In the genomic region with DNA sequence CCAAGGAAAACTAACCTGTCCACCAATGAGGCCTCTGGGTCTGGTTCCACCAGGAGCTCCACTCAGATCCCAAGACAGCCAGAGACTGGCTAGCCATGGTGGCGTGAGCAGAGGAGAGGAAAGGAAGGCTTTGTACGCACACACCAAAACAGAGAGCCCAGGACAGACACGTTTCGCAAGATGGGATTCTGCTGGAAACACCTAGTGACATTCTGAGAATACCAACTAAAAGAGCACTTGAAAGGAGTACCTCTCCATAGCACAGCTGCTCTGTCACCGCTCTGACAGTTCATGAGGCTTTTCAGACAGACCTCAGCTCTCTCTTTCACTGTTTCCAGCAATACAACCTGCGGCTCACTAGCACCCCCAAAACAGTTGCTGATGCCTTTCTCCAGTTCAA, we compare ENCODE assay signal across 18 cellular contexts.
DNase-seq lines count a peak whose midpoint lies in the region; ATAC-seq and TF ChIP-seq lines count a peak whose summit lies in the region.
"Had no signal": no experiment of that assay in that cellular context is flagged by ENCODE, and none has a peak within 500 bp of the region (broad histone marks: within the 10 kb centered on the region; RNA-seq: fewer than 3 reads in every experiment).

No MANE protein-coding gene starts in this region.

- POLR2A ChIA-PET in activated CD4-positive, alpha-beta memory T cell treated with anti-CD3 and anti-CD28 coated beads for 36 hours (lab: Charles Lee): no interaction called here
- POLR2A ChIA-PET in activated CD4-positive, alpha-beta memory T cell treated with anti-CD3 and anti-CD28 coated beads, Interleukin-2, amount 10 ng/mL, durations not matched to agents 7 days and 5 days (lab: Charles Lee): interaction anchor here (1.4 to 1.6 kb wide), 2 partner anchors 9 kb away, joined by 3 read pairs; no protein-coding TSS in a partner anchor
- POLR2A ChIA-PET in CD8-positive, alpha-beta memory T cell (lab: Charles Lee): no interaction called here

- H3K27me3 ChIP-seq in CD8-positive, alpha-beta memory T cell (ENCODE audit: insufficient read depth, low read length, poor library complexity, severe bottlenecking): no peaks in the 10 kb centered on the region
- H3K27me3 ChIP-seq in endodermal cell (ENCODE audit: control insufficient read depth, insufficient read depth, low read length, poor library complexity, severe bottlenecking): no peaks in the 10 kb centered on the region
- H3K27me3 ChIP-seq in spleen (replicated peaks in 1 of 7): no peaks in the 10 kb centered on the region
- H3K27me3 ChIP-seq: Peyer's patch had no signal

- H3K9me3 ChIP-seq in CD8-positive, alpha-beta memory T cell (ENCODE audit: low read length): no peaks in the 10 kb centered on the region
- no peaks in the 10 kb centered on the region for H3K9me3 ChIP-seq in endodermal cell (ENCODE audit: control insufficient read depth, low read length)
- peaks cover 0 to 4% (median 0%) of the 10 kb centered on the region in 8 donors for H3K9me3 ChIP-seq in spleen
- H3K9me3 ChIP-seq: Peyer's patch had no signal

- H3K36me3 ChIP-seq in CD8-positive, alpha-beta memory T cell (ENCODE audit: insufficient read depth, low read length): no peaks in the 10 kb centered on the region
- H3K36me3 ChIP-seq in endodermal cell (ENCODE audit: control insufficient read depth, insufficient read depth, low read length) (no peaks in the 10 kb centered on the region), spleen (peaks cover 0 to 3% (median 0%) of the 10 kb centered on the region in 6 donors)
- H3K36me3 ChIP-seq: Peyer's patch had no signal

- H3K27me3 Mint-ChIP-seq in activated CD4-positive, alpha-beta memory T cell treated with anti-CD3 and anti-CD28 coated beads for 36 hours: no peaks in the 10 kb centered on the region
- no peaks in the 10 kb centered on the region for H3K27me3 Mint-ChIP-seq in activated CD4-positive, alpha-beta memory T cell treated with anti-CD3 and anti-CD28 coated beads, Interleukin-2, amount 10 ng/mL, durations not matched to agents 7 days and 5 days
- peaks cover 0 to 2% of the 10 kb centered on the region in 2 donors for H3K27me3 Mint-ChIP-seq in CD8-positive, alpha-beta memory T cell
- H3K27me3 Mint-ChIP-seq in central memory CD8-positive, alpha-beta T cell: no peaks in the 10 kb centered on the region
- no peaks in the 10 kb centered on the region for H3K27me3 Mint-ChIP-seq in endodermal cell (ENCODE audit: insufficient read depth)

- H3K9ac ChIP-seq in endodermal cell (ENCODE audit: extremely low read depth, low read length, poor library complexity, severe bottlenecking): no peak overlapping the region

- ATAC-seq in central memory CD8-positive, alpha-beta T cell (replicated peaks; ENCODE audit: extremely low read depth, poor library complexity, severe bottlenecking): no peak
- no peak for ATAC-seq in stimulated activated effector memory CD8-positive, alpha-beta T cell treated with anti-CD3 and anti-CD28 coated beads, Interleukin-12 subunit alpha, Interleukin-12 subunit beta, amount 100 ng/mL, for 72 hours

- H3K4me3 ChIP-seq in CD8-positive, alpha-beta memory T cell (ENCODE audit: low read length): no peak overlapping the region
- H3K4me3 ChIP-seq in endodermal cell (ENCODE audit: low read length): no peak overlapping the region
- no peak overlapping the region for H3K4me3 ChIP-seq in spleen
- H3K4me3 ChIP-seq: Peyer's patch had no signal

- CTCF ChIA-PET in activated CD4-positive, alpha-beta memory T cell treated with anti-CD3 and anti-CD28 coated beads for 36 hours (lab: Charles Lee): no interaction called here
- CTCF ChIA-PET in activated CD4-positive, alpha-beta memory T cell treated with anti-CD3 and anti-CD28 coated beads, Interleukin-2, amount 10 ng/mL, durations not matched to agents 7 days and 5 days (lab: Charles Lee): no interaction called here
- CTCF ChIA-PET in CD8-positive, alpha-beta memory T cell (lab: Charles Lee): interaction anchor here (1.4 to 1.5 kb wide), 2 partner anchors 19 to 36 kb away, joined by 3 read pairs; no protein-coding TSS in a partner anchor

- peaks cover 5% of the 10 kb centered on the region for H3K36me3 Mint-ChIP-seq in activated CD4-positive, alpha-beta memory T cell treated with anti-CD3 and anti-CD28 coated beads for 36 hours
- H3K36me3 Mint-ChIP-seq in activated CD4-positive, alpha-beta memory T cell treated with anti-CD3 and anti-CD28 coated beads, Interleukin-2, amount 10 ng/mL, durations not matched to agents 7 days and 5 days (ENCODE audit: low read depth): peaks cover 61% of the 10 kb centered on the region
- H3K36me3 Mint-ChIP-seq in CD8-positive, alpha-beta memory T cell: peaks cover 6 to 44% (median 16%) of the 10 kb centered on the region in 3 donors
- peaks cover 25% of the 10 kb centered on the region for H3K36me3 Mint-ChIP-seq in central memory CD8-positive, alpha-beta T cell (ENCODE audit: insufficient read depth)
- peaks cover 48% of the 10 kb centered on the region for H3K36me3 Mint-ChIP-seq in stimulated activated effector memory CD8-positive, alpha-beta T cell treated with anti-CD3 and anti-CD28 coated beads, Interleukin-12 subunit alpha, Interleukin-12 subunit beta, amount 100 ng/mL, for 72 hours
- H3K36me3 Mint-ChIP-seq in endodermal cell (ENCODE audit: low read depth): peaks cover 1% of the 10 kb centered on the region

- no peak overlapping the region for H3K27ac ChIP-seq in CD8-positive, alpha-beta memory T cell (ENCODE audit: low read depth, low read length)
- no peak overlapping the region for H3K27ac ChIP-seq in endodermal cell (ENCODE audit: low read depth, low read length)
- no peak overlapping the region for H3K27ac ChIP-seq in spleen
- H3K27ac ChIP-seq: C4-2B, Peyer's patch had no signal

- peak overlapping the region; percentile 69 for H3K27ac Mint-ChIP-seq in activated CD4-positive, alpha-beta memory T cell treated with anti-CD3 and anti-CD28 coated beads for 36 hours
- H3K27ac Mint-ChIP-seq in activated CD4-positive, alpha-beta memory T cell treated with anti-CD3 and anti-CD28 coated beads, Interleukin-2, amount 10 ng/mL, durations not matched to agents 7 days and 5 days: no peak overlapping the region
- peak overlapping the region in 6 of 8 donors; percentile 12 to 67 (median 49) for H3K27ac Mint-ChIP-seq in CD8-positive, alpha-beta memory T cell
- peak overlapping the region; percentile 58 for H3K27ac Mint-ChIP-seq in central memory CD8-positive, alpha-beta T cell (ENCODE audit: low read depth)
- H3K27ac Mint-ChIP-seq in stimulated activated effector memory CD8-positive, alpha-beta T cell treated with anti-CD3 and anti-CD28 coated beads, Interleukin-12 subunit alpha, Interleukin-12 subunit beta, amount 100 ng/mL, for 72 hours: peak overlapping the region; percentile 79
- H3K27ac Mint-ChIP-seq in endodermal cell: no peak overlapping the region

- no peak overlapping the region for H3K4me3 Mint-ChIP-seq in activated CD4-positive, alpha-beta memory T cell treated with anti-CD3 and anti-CD28 coated beads for 36 hours
- no peak overlapping the region for H3K4me3 Mint-ChIP-seq in activated CD4-positive, alpha-beta memory T cell treated with anti-CD3 and anti-CD28 coated beads, Interleukin-2, amount 10 ng/mL, durations not matched to agents 7 days and 5 days
- peak overlapping the region in 2 of 7 donors; percentile 39 to 41 for H3K4me3 Mint-ChIP-seq in CD8-positive, alpha-beta memory T cell
- peak overlapping the region; percentile 21 for H3K4me3 Mint-ChIP-seq in central memory CD8-positive, alpha-beta T cell
- no peak overlapping the region for H3K4me3 Mint-ChIP-seq in stimulated activated effector memory CD8-positive, alpha-beta T cell treated with anti-CD3 and anti-CD28 coated beads, Interleukin-12 subunit alpha, Interleukin-12 subunit beta, amount 100 ng/mL, for 72 hours
- no peak overlapping the region for H3K4me3 Mint-ChIP-seq in endodermal cell

- no peak for DNase-seq in activated CD4-positive, alpha-beta memory T cell treated with anti-CD3 and anti-CD28 coated beads for 36 hours
- no peak for DNase-seq in activated CD4-positive, alpha-beta memory T cell treated with anti-CD3 and anti-CD28 coated beads, Interleukin-2, amount 10 ng/mL, durations not matched to agents 7 days and 5 days
- DNase-seq in CD8-positive, alpha-beta memory T cell: no peak
- DNase-seq in central memory CD8-positive, alpha-beta T cell (ENCODE audit: low spot score in 2 of 2): no peak
- DNase-seq in stimulated activated effector memory CD8-positive, alpha-beta T cell treated with anti-CD3 and anti-CD28 coated beads, Interleukin-12 subunit alpha, Interleukin-12 subunit beta, amount 100 ng/mL, for 72 hours (ENCODE audit: low spot score in 2 of 2): no peak
- DNase-seq in endodermal cell (no peak), activated gamma-delta T cell (lab: John Stamatoyannopoulos, UW) (no peak), spleen (no peak)
- DNase-seq: DND-41, GDM1, GOT3, MV-4-11, NCI-H1417 treated with DMSO at 0.1 percent for 48 hours, NCI-H2029, NCI-H2171 treated with DMSO at 0.1 percent for 48 hours, NCI-H524, Peyer's patch had no signal

- peaks cover 39% of the 10 kb centered on the region for H3K4me1 ChIP-seq in CD8-positive, alpha-beta memory T cell (ENCODE audit: insufficient read depth, low read length)
- no peaks in the 10 kb centered on the region for H3K4me1 ChIP-seq in endodermal cell (ENCODE audit: control insufficient read depth, insufficient read depth, low read length)
- H3K4me1 ChIP-seq in spleen: peaks cover under 1 to 27% (median 5%) of the 10 kb centered on the region in 6 donors
- H3K4me1 ChIP-seq: Peyer's patch had no signal

- 97 to 100% methylated on average over 4 to 6 of the region's 6 CpGs for WGBS in endodermal cell (ENCODE audit: insufficient coverage in 1 of 2, insufficient read length in 1 of 2), 2 experiments
- WGBS in spleen, 5 donors: 82 to 95% (median 85%) methylated on average over 5 to 6 of the region's 6 CpGs

- H3K4me1 Mint-ChIP-seq in activated CD4-positive, alpha-beta memory T cell treated with anti-CD3 and anti-CD28 coated beads for 36 hours (ENCODE audit: low read depth): peaks cover 66% of the 10 kb centered on the region
- peaks cover 47% of the 10 kb centered on the region for H3K4me1 Mint-ChIP-seq in activated CD4-positive, alpha-beta memory T cell treated with anti-CD3 and anti-CD28 coated beads, Interleukin-2, amount 10 ng/mL, durations not matched to agents 7 days and 5 days
- H3K4me1 Mint-ChIP-seq in CD8-positive, alpha-beta memory T cell: peaks cover 52 to 73% (median 65%) of the 10 kb centered on the region in 3 donors
- peaks cover 50% of the 10 kb centered on the region for H3K4me1 Mint-ChIP-seq in central memory CD8-positive, alpha-beta T cell
- H3K4me1 Mint-ChIP-seq in stimulated activated effector memory CD8-positive, alpha-beta T cell treated with anti-CD3 and anti-CD28 coated beads, Interleukin-12 subunit alpha, Interleukin-12 subunit beta, amount 100 ng/mL, for 72 hours: peaks cover 39% of the 10 kb centered on the region
- no peaks in the 10 kb centered on the region for H3K4me1 Mint-ChIP-seq in endodermal cell

- TF ChIP-seq CTCF in endodermal cell (conservative IDR thresholded peaks at IDR 0.05): no peak
- TF ChIP-seq CTCF in spleen (IDR thresholded peaks at IDR 0.05 in 8 of 11, conservative IDR thresholded peaks at IDR 0.05 in 3 of 11): no peak

- intact Hi-C loops in activated CD4-positive, alpha-beta memory T cell treated with anti-CD3 and anti-CD28 coated beads for 36 hours (cut with micrococcal nuclease): no loop called here
- intact Hi-C loops in spleen (cut with DNase I; ENCODE audit: low total_unique reads): no loop called here

- TF ChIP-seq POLR2A in spleen (IDR thresholded peaks at IDR 0.05): no peak

- no peaks in the 10 kb centered on the region for H3K9me3 Mint-ChIP-seq in activated CD4-positive, alpha-beta memory T cell treated with anti-CD3 and anti-CD28 coated beads for 36 hours
- H3K9me3 Mint-ChIP-seq in activated CD4-positive, alpha-beta memory T cell treated with anti-CD3 and anti-CD28 coated beads, Interleukin-2, amount 10 ng/mL, durations not matched to agents 7 days and 5 days: peaks cover 16% of the 10 kb centered on the region
- peaks cover 0 to 2% (median 0%) of the 10 kb centered on the region in 5 donors for H3K9me3 Mint-ChIP-seq in CD8-positive, alpha-beta memory T cell
- H3K9me3 Mint-ChIP-seq in central memory CD8-positive, alpha-beta T cell: no peaks in the 10 kb centered on the region
- H3K9me3 Mint-ChIP-seq in stimulated activated effector memory CD8-positive, alpha-beta T cell treated with anti-CD3 and anti-CD28 coated beads, Interleukin-12 subunit alpha, Interleukin-12 subunit beta, amount 100 ng/mL, for 72 hours: no peaks in the 10 kb centered on the region
- peaks cover 63% of the 10 kb centered on the region for H3K9me3 Mint-ChIP-seq in endodermal cell

Comparison
In these comparisons a context has a peak if more than half of its experiments do, and no peak if none do; other contexts are left out.
1. H3K27ac Mint-ChIP-seq: peak in activated CD4-positive, alpha-beta memory T cell treated with anti-CD3 and anti-CD28 coated beads for 36 hours (single experiment), CD8-positive, alpha-beta memory T cell (6 of 8), central memory CD8-positive, alpha-beta T cell (single experiment) and stimulated activated effector memory CD8-positive, alpha-beta T cell treated with anti-CD3 and anti-CD28 coated beads, Interleukin-12 subunit alpha, Interleukin-12 subunit beta, amount 100 ng/mL, for 72 hours (single experiment); none in activated CD4-positive, alpha-beta memory T cell treated with anti-CD3 and anti-CD28 coated beads, Interleukin-2, amount 10 ng/mL, durations not matched to agents 7 days and 5 days (single experiment) and endodermal cell (single experiment).